ENCODE assay signal across 16 cellular contexts in genomic region chr2:233485726-233486125, GRCh38.
DNase-seq lines count a peak whose midpoint lies in the region; ATAC-seq and TF ChIP-seq lines count a peak whose summit lies in the region.
"Had no signal": no experiment of that assay in that cellular context is flagged by ENCODE, and none has a peak within 500 bp of the region (broad histone marks: within the 10 kb centered on the region; RNA-seq: fewer than 3 reads in every experiment).

No MANE protein-coding gene starts in this region.

- intact Hi-C loops in Calu3 (cut with micrococcal nuclease; ENCODE audit: unreplicated experiment) (loop anchor here (2.0 to 5.0 kb wide), 2 partner anchors 151 to 207 kb away; partner anchors contain the start of genes UGT1A10 and UGT1A6), left lung (cut with DNase I) (no loop called here)

- H3K4me1 ChIP-seq in SJSA1 (replicated peaks) (peaks cover 42% of the 10 kb centered on the region), left lung (peaks cover 23 to 24% of the 10 kb centered on the region in 2 donors), thoracic aorta (ENCODE audit: control insufficient read depth in 1 of 2, low read depth in 2 of 2) (peaks cover 39 to 76% of the 10 kb centered on the region in 2 donors)

- no peaks in the 10 kb centered on the region for H3K27me3 ChIP-seq in SJSA1 (replicated peaks)
- no peaks in the 10 kb centered on the region for H3K27me3 ChIP-seq in left lung
- H3K27me3 ChIP-seq in thoracic aorta (replicated peaks; ENCODE audit: insufficient read depth), result no peaks in the 10 kb centered on the region

- H3K36me3 Mint-ChIP-seq in Calu3 (ENCODE audit: insufficient read depth, unreplicated experiment), result peaks cover 45% of the 10 kb centered on the region

- H3K36me3 ChIP-seq in SJSA1 (peaks cover 36% of the 10 kb centered on the region), left lung (peaks cover 0 to 45% of the 10 kb centered on the region in 2 donors), thoracic aorta (peaks cover 9% of the 10 kb centered on the region)

- H3K4me1 Mint-ChIP-seq in Calu3 (ENCODE audit: low read depth, unreplicated experiment), result peaks cover 46% of the 10 kb centered on the region
- H3K4me1 Mint-ChIP-seq: CD8-positive, alpha-beta memory T cell; H9 had no signal

- no TSS peak for BruUV-seq in Calu3 (replicated peaks; lab: Mats Ljungman, UMichigan)

- CTCF ChIA-PET in Calu3 (lab: Charles Lee), result no interaction called here

- peak overlapping the region; percentile 91 for H3K27ac Mint-ChIP-seq in Calu3 (ENCODE audit: unreplicated experiment)
- H3K27ac Mint-ChIP-seq: B cell had no signal

- H3K27ac ChIP-seq in SJSA1 (peak overlapping the region; percentile 84), left lung (peak overlapping the region; percentile 64 to 83), thoracic aorta (peak overlapping the region; percentile 86 to 89)

- ATAC-seq in left lung, result no peak
- ATAC-seq in thoracic aorta (ENCODE audit: insufficient number of reproducible peaks, low FRiP score, low read depth), result no peak
- no peak for ATAC-seq in GM21515 (IDR thresholded peaks at IDR 0.05; ENCODE audit: unreplicated experiment)
- ATAC-seq in GM19324 (IDR thresholded peaks at IDR 0.05; ENCODE audit: low FRiP score, unreplicated experiment), result no peak

- peak overlapping the region; percentile 39 for H3K4me3 Mint-ChIP-seq in Calu3 (ENCODE audit: low read depth, unreplicated experiment)
- H3K4me3 Mint-ChIP-seq: B cell; CD8-positive, alpha-beta memory T cell; H9 had no signal

- TF ChIP-seq CTCF in Calu3 (IDR thresholded peaks at IDR 0.05; ENCODE audit: unreplicated experiment), result no peak
- TF ChIP-seq CTCF in left lung (IDR thresholded peaks at IDR 0.05), result no peak
- TF ChIP-seq CTCF in thoracic aorta (IDR thresholded peaks at IDR 0.05), result no peak

- no peaks in the 10 kb centered on the region for H3K9me3 Mint-ChIP-seq in Calu3 (ENCODE audit: low read depth, unreplicated experiment)
- H3K9me3 Mint-ChIP-seq: CD8-positive, alpha-beta memory T cell had no signal

- DNase-seq in Calu3 (no peak), SJSA1 (ENCODE audit: low read depth in 1 of 2, low spot score in 2 of 2) (no peak), left lung (no peak), thoracic aorta (ENCODE audit: low spot score) (no peak), dedifferentiated amniotic fluid mesenchymal stem cell (ENCODE audit: extremely low spot score) (no peak)
- no peak for DNase-seq in activated CD4-positive, CD25-positive, alpha-beta regulatory T cell treated with anti-CD3 and anti-CD28 coated beads, Interleukin-2, amount 50 U/mL, for 72 hours
- DNase-seq: CD8-positive, alpha-beta memory T cell; DMS 273 treated with DMSO at 0.1 percent for 48 hours; H9; NCI-H1417 treated with DMSO at 0.1 percent for 48 hours; NCI-H2029; NCI-H510A; NCI-H82 had no signal

- no peaks in the 10 kb centered on the region for H3K27me3 Mint-ChIP-seq in Calu3 (ENCODE audit: unreplicated experiment)
- H3K27me3 Mint-ChIP-seq: B cell had no signal

- H3K4me3 ChIP-seq in SJSA1 (no peak overlapping the region), left lung (no peak overlapping the region), thoracic aorta (no peak overlapping the region)

- no peaks in the 10 kb centered on the region for H3K9me3 ChIP-seq in SJSA1 (replicated peaks)
- no peaks in the 10 kb centered on the region for H3K9me3 ChIP-seq in left lung
- H3K9me3 ChIP-seq in thoracic aorta, result no peaks in the 10 kb centered on the region
